1 cellular context compared by ENCODE assay signal in genomic region chr13:61180245-61180644, GRCh38.
TF ChIP-seq lines count a peak whose summit lies in the region.

No MANE protein-coding gene starts in this region.

TF ChIP-seq in H1, 55 proteins besides CTCF, POLR2A, EP300 and RAD21 (continued from another document):
- no peak for TF ChIP-seq TEAD4 (IDR thresholded peaks at IDR 0.05; ENCODE audit: low read depth, low read length)
- TF ChIP-seq JUN (IDR thresholded peaks at IDR 0.05; ENCODE audit: low read depth, low read length) = no peak
- TF ChIP-seq NRF1 (IDR thresholded peaks at IDR 0.05; ENCODE audit: low read depth, low read length) = no peak
- no peak for TF ChIP-seq TCF12 (IDR thresholded peaks at IDR 0.05; ENCODE audit: low read depth, low read length)
